In genomic region chr5:173802670-173803165, GRCh38 we compare ENCODE assay signal across 13 cellular contexts.
A peak's percentile ranks its signal among the peaks of the same experiment; 100 is the strongest.
DNase-seq lines count a peak whose midpoint lies in the region; ATAC-seq, FAIRE-seq and TF ChIP-seq lines count a peak whose summit lies in the region.
"Had no signal": no experiment of that assay in that cellular context is flagged by ENCODE, and none has a peak within 500 bp of the region (broad histone marks: within the 10 kb centered on the region; RNA-seq: fewer than 3 reads in every experiment).

No MANE protein-coding gene starts in this region.

- H3K4me1 ChIP-seq in Peyer's patch = no peaks in the 10 kb centered on the region
- no peaks in the 10 kb centered on the region for H3K4me1 ChIP-seq in pancreas

- DNase-seq in GM03348 (ENCODE audit: low spot score) (peak; percentile 48), Peyer's patch (peak in 2 of 3 donors; percentile 85 to 87), foreskin fibroblast (peak; percentile 47 to 64), pancreas (peak in 1 of 6 donors; percentile 36)
- DNase-seq in activated CD8-positive, alpha-beta memory T cell treated with anti-CD3 and anti-CD28 coated beads, Interleukin-2, amount 50 U/mL, for 48 hours = no peak
- DNase-seq in stimulated activated CD8-positive, alpha-beta memory T cell treated with anti-CD3 and anti-CD28 coated beads, Interleukin-4, amount 100 ng/mL, for 48 hours = no peak
- no peak for DNase-seq in activated naive CD4-positive, alpha-beta T cell treated with anti-CD3 and anti-CD28 coated beads, Interleukin-2, amount 50 U/mL, for 16 hours
- DNase-seq: activated naive CD4-positive, alpha-beta T cell treated with anti-CD3 and anti-CD28 coated beads, Interleukin-2, amount 10 ng/mL, durations not matched to agents 7 days and 5 days; CD4-positive, CD25-positive, alpha-beta regulatory T cell; immature natural killer cell; NCI-H1436 had no signal

- H3K9me3 ChIP-seq in Peyer's patch (no peaks in the 10 kb centered on the region), pancreas (no peaks in the 10 kb centered on the region)

- no peak for FAIRE-seq in pancreas (lab: Jason Lieb, UNC)
- FAIRE-seq: endometrium had no signal

- TF ChIP-seq CTCF in Peyer's patch (IDR thresholded peaks at IDR 0.05) = no peak
- no peak for TF ChIP-seq CTCF in foreskin fibroblast (IDR thresholded peaks at IDR 0.05; ENCODE audit: low read depth, low read length)
- no peak for TF ChIP-seq CTCF in pancreas (IDR thresholded peaks at IDR 0.05)

- WGBS in pancreas, 2 donors = 67 to 75% methylated on average over 7 of the region's 7 CpGs

- peak overlapping the region in 2 of 4 donors; percentile 51 to 63 for H3K27ac ChIP-seq in Peyer's patch
- H3K27ac ChIP-seq in pancreas = no peak overlapping the region

- no peak for TF ChIP-seq POLR2A in Peyer's patch (IDR thresholded peaks at IDR 0.05)

- H3K27me3 ChIP-seq in Peyer's patch = no peaks in the 10 kb centered on the region
- no peaks in the 10 kb centered on the region for H3K27me3 ChIP-seq in pancreas

- H3K36me3 ChIP-seq in Peyer's patch (no peaks in the 10 kb centered on the region), pancreas (no peaks in the 10 kb centered on the region)

- intact Hi-C loops in pancreas (cut with DNase I) = no loop called here

- ATAC-seq in pancreas (peak in 3 of 4 donors; percentile 57 to 81 (median 60)), HG02571 (IDR thresholded peaks at IDR 0.05; ENCODE audit: unreplicated experiment) (no peak)

- no peak overlapping the region for H3K4me3 ChIP-seq in Peyer's patch
- no peak overlapping the region for H3K4me3 ChIP-seq in foreskin fibroblast (ENCODE audit: low read depth in 1 of 2, low read length in 2 of 2)
- H3K4me3 ChIP-seq in pancreas = no peak overlapping the region

Comparison
In these comparisons a context has a peak if more than half of its experiments do, and no peak if none do; other contexts are left out.
1. DNase-seq: peak in GM03348 (single experiment), Peyer's patch (2 of 3) and foreskin fibroblast (2 of 2); none in activated CD8-positive, alpha-beta memory T cell treated with anti-CD3 and anti-CD28 coated beads, Interleukin-2, amount 50 U/mL, for 48 hours (single experiment), stimulated activated CD8-positive, alpha-beta memory T cell treated with anti-CD3 and anti-CD28 coated beads, Interleukin-4, amount 100 ng/mL, for 48 hours (single experiment) and activated naive CD4-positive, alpha-beta T cell treated with anti-CD3 and anti-CD28 coated beads, Interleukin-2, amount 50 U/mL, for 16 hours (single experiment).